In the genomic region with DNA sequence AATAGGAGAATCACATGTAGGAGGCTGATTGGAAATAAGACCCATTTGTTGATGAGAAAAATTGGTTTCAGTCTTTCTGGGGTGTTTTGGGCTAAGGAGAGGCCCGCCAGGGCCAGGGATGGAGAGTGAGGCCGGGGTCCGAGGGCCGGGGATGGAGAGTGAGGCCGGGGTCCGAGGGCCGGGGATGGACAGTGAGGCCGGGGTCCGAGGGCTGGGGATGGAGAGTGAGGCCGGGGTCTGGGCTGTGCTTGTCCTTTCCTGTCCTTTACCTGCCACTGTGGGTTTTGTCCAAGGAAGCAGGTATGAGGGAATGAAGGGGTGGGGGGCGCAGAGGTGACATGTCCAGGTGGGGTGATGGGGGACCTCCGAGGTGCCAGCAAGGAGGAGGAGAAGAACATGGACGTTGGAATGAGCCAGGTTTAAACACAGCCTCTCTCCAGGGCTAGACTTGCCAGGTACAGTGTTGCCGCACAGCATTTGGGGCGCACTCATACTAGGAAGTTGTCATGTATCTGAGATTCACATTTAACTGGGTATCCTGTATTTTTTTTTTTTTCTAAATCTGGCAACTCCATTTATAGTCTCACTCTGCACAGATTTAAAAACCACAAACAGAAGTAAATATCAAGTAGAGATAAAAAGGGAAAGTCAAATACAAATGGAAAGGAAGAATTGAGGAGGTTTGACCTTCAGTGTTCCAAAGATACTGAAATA, we compare ENCODE assay signal across 1 cellular context.
TF ChIP-seq lines count a peak whose summit lies in the region.

No MANE protein-coding gene starts in this region.

TF ChIP-seq in HepG2, 621 proteins besides CTCF, POLR2A, EP300 and RAD21:
- TF ChIP-seq GFI1 (CRISPR knock-in tag; IDR thresholded peaks at IDR 0.05; ENCODE audit: borderline replicate concordance) (peak; percentile 80), ZNF652 (CRISPR knock-in tag; IDR thresholded peaks at IDR 0.05; ENCODE audit: borderline replicate concordance, low read depth) (no peak), CCAR2 (optimal IDR thresholded peaks at IDR 0.05; ENCODE audit: low read depth, low read length) (no peak)
